In genomic region chr4:102564399-102564921, GRCh38 we compare ENCODE assay signal across 8 cellular contexts.
A peak's percentile ranks its signal among the peaks of the same experiment; 100 is the strongest.
DNase-seq lines count a peak whose midpoint lies in the region; ATAC-seq and TF ChIP-seq lines count a peak whose summit lies in the region.

No MANE protein-coding gene starts in this region.

- peaks cover 35 to 53% of the 10 kb centered on the region in 2 donors for H3K4me1 Mint-ChIP-seq in effector memory CD8-positive, alpha-beta T cell (ENCODE audit: low read depth in 2 of 2)

- DNase-seq in GM12864 (ENCODE audit: low read depth) (peak; percentile 69), HT1080 (ENCODE audit: low read depth) (peak; percentile 73), caudate nucleus (lab: John Stamatoyannopoulos, UW) (no peak), T1000 (lab: John Stamatoyannopoulos, UW) (no peak), COLO829 (ENCODE audit: low spot score) (no peak), sciatic nerve (ENCODE audit: low spot score) (no peak)
- no peak for DNase-seq in effector memory CD8-positive, alpha-beta T cell

- no peaks in the 10 kb centered on the region for H3K27me3 Mint-ChIP-seq in effector memory CD8-positive, alpha-beta T cell

- intact Hi-C loops in sciatic nerve (cut with DNase I), result no loop called here

- no peak overlapping the region for H3K4me3 Mint-ChIP-seq in effector memory CD8-positive, alpha-beta T cell

- H3K27ac ChIP-seq in caudate nucleus (ENCODE audit: low read depth, low read length), result no peak overlapping the region

- no peak for TF ChIP-seq CTCF in GM12864 (IDR thresholded peaks at IDR 0.05; ENCODE audit: low read depth, low read length, missing control alignments)

- H3K36me3 Mint-ChIP-seq in effector memory CD8-positive, alpha-beta T cell (ENCODE audit: insufficient read depth), result peaks cover 36% of the 10 kb centered on the region

- no peaks in the 10 kb centered on the region for H3K9me3 Mint-ChIP-seq in effector memory CD8-positive, alpha-beta T cell

- peak; percentile 64 for ATAC-seq in GM21526 (IDR thresholded peaks at IDR 0.05; ENCODE audit: low FRiP score, unreplicated experiment)
- ATAC-seq in effector memory CD8-positive, alpha-beta T cell (replicated peaks), result no peak
- no peak for ATAC-seq in sciatic nerve

- peak overlapping the region; percentile 18 to 61 for H3K27ac Mint-ChIP-seq in effector memory CD8-positive, alpha-beta T cell

- H3K4me3 ChIP-seq in GM12864 (ENCODE audit: low read depth, low read length), result no peak overlapping the region

Comparison
In these comparisons a context has a peak if more than half of its experiments do, and no peak if none do; other contexts are left out.
1. DNase-seq: peak in GM12864 (single experiment) and HT1080 (single experiment); none in effector memory CD8-positive, alpha-beta T cell (0 of 3), caudate nucleus (0 of 61), T1000 (single experiment), COLO829 (single experiment) and sciatic nerve (single experiment).